11 cellular contexts compared by ENCODE assay signal in the genomic region with DNA sequence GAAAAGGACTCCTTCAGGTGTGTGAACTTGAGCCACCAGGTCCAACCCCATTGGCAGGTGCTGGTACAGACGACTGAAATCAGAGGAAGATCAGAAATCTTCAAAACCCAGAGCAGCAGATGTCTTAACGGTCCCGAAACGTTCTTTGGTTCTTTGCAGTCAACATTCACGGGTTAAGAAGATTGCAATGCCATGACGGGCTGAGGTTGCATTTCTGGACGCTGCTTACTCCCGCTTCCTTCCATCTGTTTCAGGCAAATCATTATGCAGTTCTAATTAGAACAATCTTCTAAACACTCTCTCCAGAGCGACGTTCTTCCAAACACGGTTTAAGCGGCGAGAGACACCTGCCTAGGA. TPM values are rescaled to one million over a fixed set of nuclear protein-coding genes. Genes with fewer than 3 reads are reported as not detected.
A peak's percentile ranks its signal among the peaks of the same experiment; 100 is the strongest.
DNase-seq lines count a peak whose midpoint lies in the region; FAIRE-seq and TF ChIP-seq lines count a peak whose summit lies in the region.
"Had no signal": no experiment of that assay in that cellular context is flagged by ENCODE, and none has a peak within 500 bp of the region (broad histone marks: within the 10 kb centered on the region; RNA-seq: fewer than 3 reads in every experiment).

No MANE protein-coding gene starts in this region.

- no peak for TF ChIP-seq RAD21 in SK-N-SH (IDR thresholded peaks at IDR 0.05; ENCODE audit: low read length)

- no peaks in the 10 kb centered on the region for H3F3A ChIP-seq in SK-N-SH (replicated peaks; ENCODE audit: insufficient read depth)

- 0 out of 2 replicates have a peak overlapping the region, but pooled peaks have one; percentile 33 for H3K9ac ChIP-seq in SK-N-SH

- no peak overlapping the region for H3K27ac Mint-ChIP-seq in osteocyte (ENCODE audit: unreplicated experiment)

- H3K27me3 ChIP-seq in SK-N-SH (ENCODE audit: insufficient read depth), result no peaks in the 10 kb centered on the region

- TF ChIP-seq CTCF in C4-2B (conservative IDR thresholded peaks at IDR 0.05) (no peak), SK-N-SH (IDR thresholded peaks at IDR 0.05) (no peak), fibroblast of pulmonary artery (IDR thresholded peaks at IDR 0.05; ENCODE audit: low read length, missing control alignments) (no peak), osteocyte (IDR thresholded peaks at IDR 0.05) (no peak)

- no peak for FAIRE-seq in RCC 7860 (lab: Jason Lieb, UNC)

- no peaks in the 10 kb centered on the region for H3K36me3 ChIP-seq in SK-N-SH (replicated peaks in 1 of 2; ENCODE audit: control insufficient read depth in 1 of 2, insufficient read depth in 2 of 2, low read length in 1 of 2)

- 5% methylated on average over 13 of the region's 13 CpGs for WGBS in SK-N-SH (ENCODE audit: low lambda C conversion rate)

- H3K9me3 Mint-ChIP-seq in osteocyte (ENCODE audit: unreplicated experiment), result no peaks in the 10 kb centered on the region

- H3K27me3 Mint-ChIP-seq in osteocyte (ENCODE audit: unreplicated experiment), result peaks cover 34% of the 10 kb centered on the region

- H4K20me1 ChIP-seq in SK-N-SH (ENCODE audit: insufficient read depth), result no peaks in the 10 kb centered on the region

- H2AFZ ChIP-seq in SK-N-SH (ENCODE audit: low read depth), result peak overlapping the region; percentile 83

- DNase-seq in SK-N-SH (no peak), fibroblast of pulmonary artery (ENCODE audit: low read depth) (peak; percentile 16), osteocyte (ENCODE audit: extremely low spot score, unreplicated experiment) (no peak), RCC 7860 (ENCODE audit: low spot score) (no peak), H4 (ENCODE audit: low spot score) (no peak), T-helper 1 cell (no peak)
- DNase-seq in activated CD4-positive, alpha-beta T cell treated with anti-CD3 and anti-CD28 coated beads, Interleukin-2, amount 50 U/mL, for 1 hour, result no peak
- DNase-seq: activated gamma-delta T cell, DND-41, T-helper 2 cell had no signal

- H3K27ac ChIP-seq in C4-2B, result peak overlapping the region; percentile 69
- H3K27ac ChIP-seq in SK-N-SH (ENCODE audit: low read depth in 2 of 2, low read length in 1 of 2), result no peak overlapping the region

- H3K4me1 Mint-ChIP-seq in osteocyte (ENCODE audit: unreplicated experiment), result peaks cover 13% of the 10 kb centered on the region

- no peak for TF ChIP-seq EP300 in SK-N-SH (IDR thresholded peaks at IDR 0.05; ENCODE audit: borderline replicate concordance in 1 of 2, low read depth in 1 of 2, low read length in 1 of 2)

- H3K4me3 ChIP-seq in SK-N-SH (ENCODE audit: low read depth in 2 of 2, low read length in 1 of 2) (peak overlapping the region; percentile 66 to 68), fibroblast of pulmonary artery (replicated peaks; ENCODE audit: low read depth, low read length) (peak overlapping the region; percentile 54)

- peak overlapping the region; percentile 91 for H3K4me2 ChIP-seq in SK-N-SH

- H3K4me1 ChIP-seq in SK-N-SH (ENCODE audit: control insufficient read depth in 1 of 2, insufficient read depth in 2 of 2, low read depth in 1 of 2, low read length in 1 of 2), result peaks cover 0 to 7% of the 10 kb centered on the region in 2 experiments; a peak in 1 of 4 replicates

- H3K9me3 ChIP-seq in SK-N-SH, result no peaks in the 10 kb centered on the region

- no peaks in the 10 kb centered on the region for H3K36me3 Mint-ChIP-seq in osteocyte (ENCODE audit: unreplicated experiment)

- H3K79me2 ChIP-seq in SK-N-SH (ENCODE audit: insufficient read depth), result no peaks in the 10 kb centered on the region

- CTCF ChIA-PET in SK-N-SH (lab: Yijun Ruan, JAX), result interaction anchor here (1.4 kb wide), 1 partner anchor 1475 kb away, joined by 3 read pairs; no protein-coding TSS in a partner anchor

- H3K9me2 ChIP-seq in SK-N-SH, result no peaks in the 10 kb centered on the region

- peak overlapping the region; percentile 85 for H3K4me3 Mint-ChIP-seq in osteocyte (ENCODE audit: unreplicated experiment)

- POLR2A ChIA-PET in SK-N-SH (lab: Yijun Ruan, JAX), result no interaction called here

TF ChIP-seq in SK-N-SH, 30 proteins besides CTCF, POLR2A, EP300 and RAD21:
- no peak for TF ChIP-seq TEAD4 (IDR thresholded peaks at IDR 0.05; ENCODE audit: borderline replicate concordance, insufficient read depth)
- TF ChIP-seq POLR2AphosphoS5 (IDR thresholded peaks at IDR 0.05; ENCODE audit: low read depth, low read length), result no peak
- TF ChIP-seq MXI1 (IDR thresholded peaks at IDR 0.05; ENCODE audit: low read depth, low read length), result no peak
- TF ChIP-seq RFX5 (IDR thresholded peaks at IDR 0.05; ENCODE audit: low read length), result no peak
- TF ChIP-seq, protein P1, sequence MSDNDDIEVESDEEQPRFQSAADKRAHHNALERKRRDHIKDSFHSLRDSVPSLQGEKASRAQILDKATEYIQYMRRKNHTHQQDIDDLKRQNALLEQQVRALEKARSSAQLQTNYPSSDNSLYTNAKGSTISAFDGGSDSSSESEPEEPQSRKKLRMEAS (IDR thresholded peaks at IDR 0.05; ENCODE audit: low read depth), result no peak
- TF ChIP-seq GABPA (IDR thresholded peaks at IDR 0.05; ENCODE audit: low read depth), result no peak
- TF ChIP-seq RCOR1 (IDR thresholded peaks at IDR 0.05; ENCODE audit: low read length), result no peak
- TF ChIP-seq, protein P2, sequence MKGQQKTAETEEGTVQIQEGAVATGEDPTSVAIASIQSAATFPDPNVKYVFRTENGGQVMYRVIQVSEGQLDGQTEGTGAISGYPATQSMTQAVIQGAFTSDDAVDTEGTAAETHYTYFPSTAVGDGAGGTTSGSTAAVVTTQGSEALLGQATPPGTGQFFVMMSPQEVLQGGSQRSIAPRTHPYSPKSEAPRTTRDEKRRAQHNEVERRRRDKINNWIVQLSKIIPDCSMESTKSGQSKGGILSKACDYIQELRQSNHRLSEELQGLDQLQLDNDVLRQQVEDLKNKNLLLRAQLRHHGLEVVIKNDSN (IDR thresholded peaks at IDR 0.05; ENCODE audit: borderline replicate concordance, low read depth), result no peak
- TF ChIP-seq TAF1 (IDR thresholded peaks at IDR 0.05; ENCODE audit: borderline replicate concordance, low read depth, low read length), result no peak
- no peak for TF ChIP-seq SIN3A (IDR thresholded peaks at IDR 0.05; ENCODE audit: borderline replicate concordance, low read depth, low read length)
- TF ChIP-seq RXRA (IDR thresholded peaks at IDR 0.05; ENCODE audit: borderline replicate concordance, low read depth), result no peak
- TF ChIP-seq, protein P3, sequence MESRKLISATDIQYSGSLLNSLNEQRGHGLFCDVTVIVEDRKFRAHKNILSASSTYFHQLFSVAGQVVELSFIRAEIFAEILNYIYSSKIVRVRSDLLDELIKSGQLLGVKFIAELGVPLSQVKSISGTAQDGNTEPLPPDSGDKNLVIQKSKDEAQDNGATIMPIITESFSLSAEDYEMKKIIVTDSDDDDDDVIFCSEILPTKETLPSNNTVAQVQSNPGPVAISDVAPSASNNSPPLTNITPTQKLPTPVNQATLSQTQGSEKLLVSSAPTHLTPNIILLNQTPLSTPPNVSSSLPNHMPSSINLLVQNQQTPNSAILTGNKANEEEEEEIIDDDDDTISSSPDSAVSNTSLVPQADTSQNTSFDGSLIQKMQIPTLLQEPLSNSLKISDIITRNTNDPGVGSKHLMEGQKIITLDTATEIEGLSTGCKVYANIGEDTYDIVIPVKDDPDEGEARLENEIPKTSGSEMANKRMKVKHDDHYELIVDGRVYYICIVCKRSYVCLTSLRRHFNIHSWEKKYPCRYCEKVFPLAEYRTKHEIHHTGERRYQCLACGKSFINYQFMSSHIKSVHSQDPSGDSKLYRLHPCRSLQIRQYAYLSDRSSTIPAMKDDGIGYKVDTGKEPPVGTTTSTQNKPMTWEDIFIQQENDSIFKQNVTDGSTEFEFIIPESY (IDR thresholded peaks at IDR 0.05; ENCODE audit: borderline replicate concordance, low read depth), result no peak
- TF ChIP-seq CHD2 (IDR thresholded peaks at IDR 0.05; ENCODE audit: low read length, partially characterized antibody), result no peak
- TF ChIP-seq MEF2A (IDR thresholded peaks at IDR 0.05; ENCODE audit: borderline replicate concordance, low read depth), result no peak
- TF ChIP-seq, protein P4, sequence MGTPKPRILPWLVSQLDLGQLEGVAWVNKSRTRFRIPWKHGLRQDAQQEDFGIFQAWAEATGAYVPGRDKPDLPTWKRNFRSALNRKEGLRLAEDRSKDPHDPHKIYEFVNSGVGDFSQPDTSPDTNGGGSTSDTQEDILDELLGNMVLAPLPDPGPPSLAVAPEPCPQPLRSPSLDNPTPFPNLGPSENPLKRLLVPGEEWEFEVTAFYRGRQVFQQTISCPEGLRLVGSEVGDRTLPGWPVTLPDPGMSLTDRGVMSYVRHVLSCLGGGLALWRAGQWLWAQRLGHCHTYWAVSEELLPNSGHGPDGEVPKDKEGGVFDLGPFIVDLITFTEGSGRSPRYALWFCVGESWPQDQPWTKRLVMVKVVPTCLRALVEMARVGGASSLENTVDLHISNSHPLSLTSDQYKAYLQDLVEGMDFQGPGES (IDR thresholded peaks at IDR 0.05; ENCODE audit: low read depth, low read length), result no peak

RNA-seq across cellular contexts. Expression of a gene that starts 0.5 kb away (rescaled TPM):
- 0.03 and 0.06 TPM in 2 replicates for polyA plus RNA-seq in SK-N-SH (2012; rRNA removed)
- 0.09 and 0.10 TPM in 2 replicates for polyA plus RNA-seq in SK-N-SH (2012; cell fraction: cytosol; rRNA removed)
- 0.01 and 0.04 TPM in 2 replicates for polyA plus RNA-seq in SK-N-SH (2012; cell fraction: nucleus; rRNA removed)
- total RNA-seq in osteocyte, result 2.7 and 3.5 TPM in 2 replicates
- total RNA-seq in H4 (2014; rRNA removed; shearing (Covaris generic)), result 0.25 and 0.77 TPM in 2 replicates
